In the genomic region with DNA sequence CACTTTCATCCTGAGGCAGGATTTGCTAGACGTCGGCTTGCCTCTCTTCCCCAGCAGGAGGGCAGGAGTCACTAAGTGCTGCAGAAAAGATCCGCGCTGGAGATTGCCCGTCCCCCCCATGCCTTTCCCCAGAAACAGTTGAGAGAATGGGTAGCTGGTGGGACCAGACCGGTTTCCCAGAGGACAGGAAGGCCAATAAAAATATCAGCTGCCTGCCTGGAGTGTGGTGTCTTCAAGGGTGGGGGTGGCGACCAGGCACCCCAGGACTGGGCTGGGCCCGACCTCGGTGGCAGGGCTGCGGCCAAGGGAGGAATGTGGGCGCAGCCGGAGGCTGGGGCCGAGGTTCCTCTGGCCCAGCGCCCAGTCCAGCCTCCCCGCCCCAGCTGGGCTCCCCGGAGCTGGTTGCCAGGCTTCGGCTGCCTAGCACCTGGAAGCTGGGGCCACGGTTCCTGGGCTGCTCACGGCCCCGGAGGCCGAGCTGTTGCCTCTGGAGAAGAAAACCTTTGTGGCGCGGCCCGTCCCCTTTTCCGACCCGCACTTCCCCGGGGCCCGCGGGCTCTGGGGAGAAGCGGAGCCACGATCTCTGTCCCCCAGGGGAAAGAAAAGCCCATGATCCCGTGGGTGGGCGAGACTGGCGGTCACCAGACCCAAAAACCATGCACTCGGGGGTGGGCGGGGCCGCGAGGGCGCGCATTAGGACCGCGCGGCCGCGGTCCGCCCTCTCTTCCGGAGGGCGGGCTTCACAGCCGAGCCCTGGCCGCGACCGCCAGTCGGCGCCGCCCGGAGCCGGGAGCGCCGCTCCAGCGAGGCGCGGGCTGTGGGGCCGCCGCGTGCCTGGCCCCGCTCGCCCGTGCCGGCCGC, we compare ENCODE assay signal across 1 cellular context.
TF ChIP-seq lines count a peak whose summit lies in the region.

A gene with protein sequence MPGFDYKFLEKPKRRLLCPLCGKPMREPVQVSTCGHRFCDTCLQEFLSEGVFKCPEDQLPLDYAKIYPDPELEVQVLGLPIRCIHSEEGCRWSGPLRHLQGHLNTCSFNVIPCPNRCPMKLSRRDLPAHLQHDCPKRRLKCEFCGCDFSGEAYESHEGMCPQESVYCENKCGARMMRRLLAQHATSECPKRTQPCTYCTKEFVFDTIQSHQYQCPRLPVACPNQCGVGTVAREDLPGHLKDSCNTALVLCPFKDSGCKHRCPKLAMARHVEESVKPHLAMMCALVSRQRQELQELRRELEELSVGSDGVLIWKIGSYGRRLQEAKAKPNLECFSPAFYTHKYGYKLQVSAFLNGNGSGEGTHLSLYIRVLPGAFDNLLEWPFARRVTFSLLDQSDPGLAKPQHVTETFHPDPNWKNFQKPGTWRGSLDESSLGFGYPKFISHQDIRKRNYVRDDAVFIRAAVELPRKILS (plus strand): TSS at position 769 of the 861 bp plus-strand sequence. CDS start 102 bp downstream, outside the sequence.

TF ChIP-seq in K562, 482 proteins besides CTCF, POLR2A, EP300 and RAD21 (continued from another document and continues in another):
- TF ChIP-seq, protein P1, sequence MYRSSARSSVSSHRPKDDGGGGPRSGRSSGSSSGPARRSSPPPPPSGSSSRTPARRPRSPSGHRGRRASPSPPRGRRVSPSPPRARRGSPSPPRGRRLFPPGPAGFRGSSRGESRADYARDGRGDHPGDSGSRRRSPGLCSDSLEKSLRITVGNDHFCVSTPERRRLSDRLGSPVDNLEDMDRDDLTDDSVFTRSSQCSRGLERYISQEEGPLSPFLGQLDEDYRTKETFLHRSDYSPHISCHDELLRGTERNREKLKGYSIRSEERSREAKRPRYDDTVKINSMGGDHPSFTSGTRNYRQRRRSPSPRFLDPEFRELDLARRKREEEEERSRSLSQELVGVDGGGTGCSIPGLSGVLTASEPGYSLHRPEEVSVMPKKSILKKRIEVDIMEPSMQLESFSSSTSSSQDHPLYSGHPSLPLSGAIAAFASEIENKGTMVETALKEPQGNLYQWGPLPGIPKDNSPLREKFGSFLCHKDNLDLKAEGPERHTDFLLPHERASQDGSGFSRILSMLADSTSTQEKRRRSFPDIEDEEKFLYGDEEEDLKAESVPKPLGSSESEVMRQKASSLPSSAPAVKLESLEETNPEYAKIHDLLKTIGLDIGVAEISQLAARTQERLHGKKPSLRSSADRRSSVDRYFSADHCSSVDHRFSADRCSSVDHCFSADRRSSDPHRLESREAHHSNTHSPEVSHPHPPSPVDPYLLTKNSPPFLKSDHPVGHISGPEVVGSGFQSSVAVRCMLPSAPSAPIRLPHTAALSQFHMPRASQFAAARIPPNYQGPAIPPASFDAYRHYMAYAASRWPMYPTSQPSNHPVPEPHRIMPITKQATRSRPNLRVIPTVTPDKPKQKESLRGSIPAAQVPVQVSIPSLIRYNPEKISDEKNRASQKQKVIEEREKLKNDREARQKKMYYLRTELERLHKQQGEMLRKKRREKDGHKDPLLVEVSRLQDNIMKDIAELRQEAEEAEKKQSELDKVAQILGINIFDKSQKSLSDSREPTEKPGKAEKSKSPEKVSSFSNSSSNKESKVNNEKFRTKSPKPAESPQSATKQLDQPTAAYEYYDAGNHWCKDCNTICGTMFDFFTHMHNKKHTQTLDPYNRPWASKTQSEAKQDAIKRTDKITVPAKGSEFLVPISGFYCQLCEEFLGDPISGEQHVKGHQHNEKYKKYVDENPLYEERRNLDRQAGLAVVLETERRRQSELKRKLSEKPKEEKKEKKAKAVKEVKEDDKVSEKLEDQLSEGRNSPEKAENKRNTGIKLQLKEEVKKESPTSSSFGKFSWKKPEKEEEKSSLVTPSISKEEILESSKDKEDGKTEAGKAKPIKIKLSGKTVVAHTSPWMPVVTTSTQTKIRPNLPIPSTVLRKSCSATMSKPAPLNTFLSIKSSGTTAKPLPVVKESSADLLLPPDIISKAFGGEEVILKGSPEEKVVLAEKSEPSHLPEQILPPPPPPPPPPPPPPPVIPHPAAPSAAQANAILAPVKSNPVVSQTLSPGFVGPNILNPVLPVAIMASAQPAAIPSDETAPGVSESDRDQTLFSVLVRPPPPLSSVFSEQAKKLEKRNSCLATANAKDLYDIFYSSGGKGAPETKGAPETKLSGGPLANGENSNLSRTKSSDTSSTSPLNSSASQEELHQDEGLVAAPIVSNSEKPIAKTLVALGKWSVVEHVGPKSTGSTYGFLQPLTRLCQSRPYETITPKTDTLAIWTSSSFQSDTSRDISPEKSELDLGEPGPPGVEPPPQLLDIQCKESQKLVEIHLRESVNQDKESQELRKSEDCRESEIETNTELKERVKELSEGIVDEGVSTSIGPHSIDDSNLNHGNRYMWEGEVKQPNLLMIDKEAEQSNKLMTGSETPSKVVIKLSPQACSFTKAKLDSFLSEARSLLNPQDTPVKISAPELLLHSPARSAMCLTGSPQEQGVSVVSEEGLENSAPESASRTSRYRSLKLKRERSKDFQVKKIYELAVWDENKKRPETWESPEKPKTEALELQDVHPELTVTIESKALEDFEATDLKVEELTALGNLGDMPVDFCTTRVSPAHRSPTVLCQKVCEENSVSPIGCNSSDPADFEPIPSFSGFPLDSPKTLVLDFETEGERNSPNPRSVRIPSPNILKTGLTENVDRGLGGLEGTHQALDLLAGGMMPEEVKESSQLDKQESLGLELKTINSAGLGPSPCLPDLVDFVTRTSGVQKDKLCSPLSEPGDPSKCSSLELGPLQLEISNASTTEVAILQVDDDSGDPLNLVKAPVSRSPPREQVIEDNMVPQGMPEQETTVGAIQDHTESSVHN (IDR thresholded peaks at IDR 0.05; ENCODE audit: borderline replicate concordance in 1 of 2, low read depth in 1 of 2), result no peak
- TF ChIP-seq, protein P2, sequence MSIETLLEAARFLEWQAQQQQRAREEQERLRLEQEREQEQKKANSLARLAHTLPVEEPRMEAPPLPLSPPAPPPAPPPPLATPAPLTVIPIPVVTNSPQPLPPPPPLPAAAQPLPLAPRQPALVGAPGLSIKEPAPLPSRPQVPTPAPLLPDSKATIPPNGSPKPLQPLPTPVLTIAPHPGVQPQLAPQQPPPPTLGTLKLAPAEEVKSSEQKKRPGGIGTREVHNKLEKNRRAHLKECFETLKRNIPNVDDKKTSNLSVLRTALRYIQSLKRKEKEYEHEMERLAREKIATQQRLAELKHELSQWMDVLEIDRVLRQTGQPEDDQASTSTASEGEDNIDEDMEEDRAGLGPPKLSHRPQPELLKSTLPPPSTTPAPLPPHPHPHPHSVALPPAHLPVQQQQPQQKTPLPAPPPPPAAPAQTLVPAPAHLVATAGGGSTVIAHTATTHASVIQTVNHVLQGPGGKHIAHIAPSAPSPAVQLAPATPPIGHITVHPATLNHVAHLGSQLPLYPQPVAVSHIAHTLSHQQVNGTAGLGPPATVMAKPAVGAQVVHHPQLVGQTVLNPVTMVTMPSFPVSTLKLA (conservative IDR thresholded peaks at IDR 0.05), result peak; percentile 64 to 87
- no peak for TF ChIP-seq PYGO2 (tag; IDR thresholded peaks at IDR 0.05)
- TF ChIP-seq, protein P3, sequence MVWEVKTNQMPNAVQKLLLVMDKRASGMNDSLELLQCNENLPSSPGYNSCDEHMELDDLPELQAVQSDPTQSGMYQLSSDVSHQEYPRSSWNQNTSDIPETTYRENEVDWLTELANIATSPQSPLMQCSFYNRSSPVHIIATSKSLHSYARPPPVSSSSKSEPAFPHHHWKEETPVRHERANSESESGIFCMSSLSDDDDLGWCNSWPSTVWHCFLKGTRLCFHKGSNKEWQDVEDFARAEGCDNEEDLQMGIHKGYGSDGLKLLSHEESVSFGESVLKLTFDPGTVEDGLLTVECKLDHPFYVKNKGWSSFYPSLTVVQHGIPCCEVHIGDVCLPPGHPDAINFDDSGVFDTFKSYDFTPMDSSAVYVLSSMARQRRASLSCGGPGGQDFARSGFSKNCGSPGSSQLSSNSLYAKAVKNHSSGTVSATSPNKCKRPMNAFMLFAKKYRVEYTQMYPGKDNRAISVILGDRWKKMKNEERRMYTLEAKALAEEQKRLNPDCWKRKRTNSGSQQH (CRISPR knock-in tag; IDR thresholded peaks at IDR 0.05), result no peak
- no peak for TF ChIP-seq HMG20A (CRISPR knock-in tag; conservative IDR thresholded peaks at IDR 0.05)
- TF ChIP-seq TRIM28 (IDR thresholded peaks at IDR 0.05), result no peak
- peak; percentile 9; the same call in 1 of the 2 replicates for TF ChIP-seq RNF2 (IDR thresholded peaks at IDR 0.05)
- TF ChIP-seq SP1 (CRISPR knock-in tag; IDR thresholded peaks at IDR 0.05), result peak; percentile 55; the same call in 1 of the 2 replicates
- TF ChIP-seq RCOR1 (IDR thresholded peaks at IDR 0.05; ENCODE audit: borderline replicate concordance in 1 of 2, low read depth in 2 of 2, low read length in 2 of 2), result peak; percentile 6 to 68; a peak in 2 of 4 replicates
- TF ChIP-seq CBX8 (IDR thresholded peaks at IDR 0.05; ENCODE audit: borderline replicate concordance, extremely low read depth, low read depth, low read length, poor library complexity, severe bottlenecking), result no peak
- TF ChIP-seq ZNF830 (CRISPR knock-in tag; IDR thresholded peaks at IDR 0.05), result no peak
- peak; percentile 51 for TF ChIP-seq PCBP1 (IDR thresholded peaks at IDR 0.05; ENCODE audit: low read depth, low read length, poor library complexity, severe bottlenecking)
- TF ChIP-seq SP2 (IDR thresholded peaks at IDR 0.05; ENCODE audit: extremely low read depth, low read depth, low read length, poor library complexity, severe bottlenecking), result no peak
- TF ChIP-seq RFX1 (IDR thresholded peaks at IDR 0.05), result no peak; the same call in 1 of the 2 replicates
- TF ChIP-seq ETS2 (tag; IDR thresholded peaks at IDR 0.05; ENCODE audit: borderline replicate concordance, poor library complexity, severe bottlenecking), result no peak
- no peak for TF ChIP-seq ILK (tag; IDR thresholded peaks at IDR 0.05; ENCODE audit: borderline replicate concordance, low read depth)
- TF ChIP-seq BCL6 (CRISPR knock-in tag; IDR thresholded peaks at IDR 0.05), result no peak
- no peak for TF ChIP-seq SAFB (IDR thresholded peaks at IDR 0.05; ENCODE audit: borderline replicate concordance, low read depth, low read length)
- TF ChIP-seq U2AF2 (optimal IDR thresholded peaks at IDR 0.05; ENCODE audit: low read depth, low read length), result no peak
- no peak for TF ChIP-seq HLTF (IDR thresholded peaks at IDR 0.05)
- TF ChIP-seq, protein P4, sequence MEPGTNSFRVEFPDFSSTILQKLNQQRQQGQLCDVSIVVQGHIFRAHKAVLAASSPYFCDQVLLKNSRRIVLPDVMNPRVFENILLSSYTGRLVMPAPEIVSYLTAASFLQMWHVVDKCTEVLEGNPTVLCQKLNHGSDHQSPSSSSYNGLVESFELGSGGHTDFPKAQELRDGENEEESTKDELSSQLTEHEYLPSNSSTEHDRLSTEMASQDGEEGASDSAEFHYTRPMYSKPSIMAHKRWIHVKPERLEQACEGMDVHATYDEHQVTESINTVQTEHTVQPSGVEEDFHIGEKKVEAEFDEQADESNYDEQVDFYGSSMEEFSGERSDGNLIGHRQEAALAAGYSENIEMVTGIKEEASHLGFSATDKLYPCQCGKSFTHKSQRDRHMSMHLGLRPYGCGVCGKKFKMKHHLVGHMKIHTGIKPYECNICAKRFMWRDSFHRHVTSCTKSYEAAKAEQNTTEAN (CRISPR knock-in tag; IDR thresholded peaks at IDR 0.05), result no peak
- no peak for TF ChIP-seq ZNF212 (CRISPR knock-in tag; IDR thresholded peaks at IDR 0.05)
- TF ChIP-seq TOE1 (IDR thresholded peaks at IDR 0.05; ENCODE audit: borderline replicate concordance), result peak; percentile 83
- TF ChIP-seq TOE1 (CRISPR knock-in tag; IDR thresholded peaks at IDR 0.05; ENCODE audit: borderline replicate concordance, low read depth), result no peak
- TF ChIP-seq, protein P5, sequence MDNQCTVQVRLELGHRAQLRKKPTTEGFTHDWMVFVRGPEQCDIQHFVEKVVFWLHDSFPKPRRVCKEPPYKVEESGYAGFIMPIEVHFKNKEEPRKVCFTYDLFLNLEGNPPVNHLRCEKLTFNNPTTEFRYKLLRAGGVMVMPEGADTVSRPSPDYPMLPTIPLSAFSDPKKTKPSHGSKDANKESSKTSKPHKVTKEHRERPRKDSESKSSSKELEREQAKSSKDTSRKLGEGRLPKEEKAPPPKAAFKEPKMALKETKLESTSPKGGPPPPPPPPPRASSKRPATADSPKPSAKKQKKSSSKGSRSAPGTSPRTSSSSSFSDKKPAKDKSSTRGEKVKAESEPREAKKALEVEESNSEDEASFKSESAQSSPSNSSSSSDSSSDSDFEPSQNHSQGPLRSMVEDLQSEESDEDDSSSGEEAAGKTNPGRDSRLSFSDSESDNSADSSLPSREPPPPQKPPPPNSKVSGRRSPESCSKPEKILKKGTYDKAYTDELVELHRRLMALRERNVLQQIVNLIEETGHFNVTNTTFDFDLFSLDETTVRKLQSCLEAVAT (IDR thresholded peaks at IDR 0.05), result peak in 1 of 2 experiments; percentile 63; a peak in 1 of 4 replicates
- TF ChIP-seq, protein P6, sequence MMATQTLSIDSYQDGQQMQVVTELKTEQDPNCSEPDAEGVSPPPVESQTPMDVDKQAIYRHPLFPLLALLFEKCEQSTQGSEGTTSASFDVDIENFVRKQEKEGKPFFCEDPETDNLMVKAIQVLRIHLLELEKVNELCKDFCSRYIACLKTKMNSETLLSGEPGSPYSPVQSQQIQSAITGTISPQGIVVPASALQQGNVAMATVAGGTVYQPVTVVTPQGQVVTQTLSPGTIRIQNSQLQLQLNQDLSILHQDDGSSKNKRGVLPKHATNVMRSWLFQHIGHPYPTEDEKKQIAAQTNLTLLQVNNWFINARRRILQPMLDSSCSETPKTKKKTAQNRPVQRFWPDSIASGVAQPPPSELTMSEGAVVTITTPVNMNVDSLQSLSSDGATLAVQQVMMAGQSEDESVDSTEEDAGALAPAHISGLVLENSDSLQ (IDR thresholded peaks at IDR 0.05), result no peak; the same call in 1 of the 2 replicates
- no peak for TF ChIP-seq TAF15 (IDR thresholded peaks at IDR 0.05; ENCODE audit: low read depth, low read length)
- no peak for TF ChIP-seq NELFE (IDR thresholded peaks at IDR 0.05; ENCODE audit: insufficient read depth, insufficient read length)
- no peak for TF ChIP-seq PHB (CRISPR knock-in tag; IDR thresholded peaks at IDR 0.05)
- no peak for TF ChIP-seq KDM4B (IDR thresholded peaks at IDR 0.05; ENCODE audit: borderline replicate concordance in 2 of 2, low read depth in 1 of 2)
- TF ChIP-seq, protein P7, sequence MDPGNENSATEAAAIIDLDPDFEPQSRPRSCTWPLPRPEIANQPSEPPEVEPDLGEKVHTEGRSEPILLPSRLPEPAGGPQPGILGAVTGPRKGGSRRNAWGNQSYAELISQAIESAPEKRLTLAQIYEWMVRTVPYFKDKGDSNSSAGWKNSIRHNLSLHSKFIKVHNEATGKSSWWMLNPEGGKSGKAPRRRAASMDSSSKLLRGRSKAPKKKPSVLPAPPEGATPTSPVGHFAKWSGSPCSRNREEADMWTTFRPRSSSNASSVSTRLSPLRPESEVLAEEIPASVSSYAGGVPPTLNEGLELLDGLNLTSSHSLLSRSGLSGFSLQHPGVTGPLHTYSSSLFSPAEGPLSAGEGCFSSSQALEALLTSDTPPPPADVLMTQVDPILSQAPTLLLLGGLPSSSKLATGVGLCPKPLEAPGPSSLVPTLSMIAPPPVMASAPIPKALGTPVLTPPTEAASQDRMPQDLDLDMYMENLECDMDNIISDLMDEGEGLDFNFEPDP (CRISPR knock-in tag; IDR thresholded peaks at IDR 0.05), result no peak
- no peak for TF ChIP-seq KHSRP (IDR thresholded peaks at IDR 0.05)
- TF ChIP-seq, protein P8, sequence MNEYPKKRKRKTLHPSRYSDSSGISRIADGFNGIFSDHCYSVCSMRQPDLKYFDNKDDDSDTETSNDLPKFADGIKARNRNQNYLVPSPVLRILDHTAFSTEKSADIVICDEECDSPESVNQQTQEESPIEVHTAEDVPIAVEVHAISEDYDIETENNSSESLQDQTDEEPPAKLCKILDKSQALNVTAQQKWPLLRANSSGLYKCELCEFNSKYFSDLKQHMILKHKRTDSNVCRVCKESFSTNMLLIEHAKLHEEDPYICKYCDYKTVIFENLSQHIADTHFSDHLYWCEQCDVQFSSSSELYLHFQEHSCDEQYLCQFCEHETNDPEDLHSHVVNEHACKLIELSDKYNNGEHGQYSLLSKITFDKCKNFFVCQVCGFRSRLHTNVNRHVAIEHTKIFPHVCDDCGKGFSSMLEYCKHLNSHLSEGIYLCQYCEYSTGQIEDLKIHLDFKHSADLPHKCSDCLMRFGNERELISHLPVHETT (CRISPR knock-in tag; conservative IDR thresholded peaks at IDR 0.05 in 1 of 2, IDR thresholded peaks at IDR 0.05 in 1 of 2), result peak in 1 of 2 experiments; percentile 25; a peak in 1 of 4 replicates
- TF ChIP-seq SMAD1 (IDR thresholded peaks at IDR 0.05; ENCODE audit: low read depth, low read length, partially characterized antibody), result peak; percentile 74
